In genomic region chr3:35954365-35954764, GRCh38 we compare ENCODE assay signal across 29 cellular contexts.
"Had no signal": no experiment of that assay in that cellular context is flagged by ENCODE, and none has a peak within 500 bp of the region (broad histone marks: within the 10 kb centered on the region; RNA-seq: fewer than 3 reads in every experiment).

No MANE protein-coding gene starts in this region.

- H3K27ac ChIP-seq: brain microvascular endothelial cell, esophagus muscularis mucosa, foreskin keratinocyte, gastrocnemius medialis, WERI-Rb-1 had no signal

- H3K4me1 ChIP-seq: foreskin keratinocyte, gastrocnemius medialis had no signal

- H3K9me3 ChIP-seq: esophagus muscularis mucosa, gastrocnemius medialis had no signal

- ATAC-seq: activated CD4-positive, CD25-positive, alpha-beta regulatory T cell treated with anti-CD3 and anti-CD28 coated beads, Interleukin-2, amount 50 U/mL, for 24 hours; activated CD8-positive, alpha-beta T cell treated with anti-CD3 and anti-CD28 coated beads for 36 hours; activated T-cell treated with anti-CD3 and anti-CD28 coated beads, Interleukin-2, amount 50 U/mL, for 4 hours; activated T-helper 17 cell treated with anti-CD3 and anti-CD28 coated beads, Interleukin-2, amount 50 U/mL, for 72 hours; effector memory CD8-positive, alpha-beta T cell; foreskin keratinocyte; gastrocnemius medialis; T-cell had no signal

- H3K4me3 ChIP-seq: esophagus muscularis mucosa, gastrocnemius medialis had no signal

- H3K27me3 ChIP-seq: brain microvascular endothelial cell, esophagus muscularis mucosa, gastrocnemius medialis had no signal

- DNase-seq: activated B cell treated with CpG ODN at 0.5 μM for 24 hours; activated CD4-positive, alpha-beta T cell treated with anti-CD3 and anti-CD28 coated beads for 48 hours; activated CD4-positive, alpha-beta T cell treated with anti-CD3 and anti-CD28 coated beads, Interleukin-2, amount 50 U/mL, for 1 hour; activated CD4-positive, alpha-beta T cell treated with anti-CD3 and anti-CD28 coated beads, Interleukin-2, amount 50 U/mL, for 48 hours; activated CD8-positive, alpha-beta memory T cell treated with anti-CD3 and anti-CD28 coated beads for 24 hours; activated CD8-positive, alpha-beta T cell treated with anti-CD3 and anti-CD28 coated beads for 36 hours; activated effector memory CD4-positive, alpha-beta T cell treated with Interleukin-2 at 50 U/mL for 16 hours; activated gamma-delta T cell treated with Interleukin-2 at 50 U/mL for 16 hours; activated naive CD4-positive, alpha-beta T cell treated with anti-CD3 and anti-CD28 coated beads, Interleukin-2, amount 50 U/mL, for 16 hours; activated naive CD4-positive, alpha-beta T cell treated with Interleukin-2 at 50 U/mL for 16 hours; activated T-cell treated with anti-CD3 and anti-CD28 coated beads, Interleukin-2, amount 50 U/mL, for 4 hours; amniotic stem cell; anterior cingulate cortex; brain microvascular endothelial cell; caudate nucleus; cortex of kidney; dermis blood vessel endothelial cell; effector CD4-positive, alpha-beta T cell; effector memory CD8-positive, alpha-beta T cell; erythroblast; foreskin keratinocyte; gastrocnemius medialis; glutamatergic neuron; T-cell; T1000; WERI-Rb-1 had no signal

- H3K36me3 ChIP-seq: brain microvascular endothelial cell, esophagus muscularis mucosa, gastrocnemius medialis, WERI-Rb-1 had no signal
